ENCODE assay signal across 9 cellular contexts in the genomic region with DNA sequence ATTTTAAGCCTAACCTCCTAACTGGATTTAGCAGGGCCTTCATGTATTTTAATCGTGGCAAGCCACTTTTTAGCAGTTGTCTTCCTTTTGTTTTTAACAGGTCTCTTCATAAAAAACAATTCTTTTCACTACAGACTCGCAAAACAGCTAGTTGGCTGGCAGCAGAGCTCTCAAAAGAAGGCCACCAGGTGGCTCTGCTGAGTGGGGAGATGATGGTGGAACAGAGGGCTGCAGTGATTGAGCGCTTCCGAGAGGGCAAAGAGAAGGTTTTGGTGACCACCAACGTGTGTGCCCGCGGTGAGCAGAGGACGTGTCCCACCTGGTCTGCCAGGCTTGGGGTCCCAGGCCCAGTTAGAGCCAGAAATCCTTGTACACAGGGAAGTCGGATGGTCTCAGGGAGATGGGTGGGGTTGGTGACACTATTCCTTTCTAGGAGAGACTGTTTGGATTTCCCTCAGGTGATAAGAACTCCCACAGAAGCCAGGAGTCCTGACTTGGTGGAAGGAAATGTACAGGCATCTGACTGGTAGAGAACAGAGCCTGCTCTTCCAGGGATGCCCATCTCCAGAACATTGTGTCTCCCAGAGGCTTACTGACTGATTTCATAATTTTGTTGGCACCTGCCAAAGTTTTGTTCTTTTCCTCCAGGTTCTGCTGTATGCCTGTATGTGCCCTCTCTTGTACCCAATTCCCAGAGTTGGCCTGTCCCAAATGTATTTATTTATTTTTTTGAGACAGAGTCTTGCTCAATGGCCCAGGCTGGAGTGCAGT. TPM values are rescaled to one million over a fixed set of nuclear protein-coding genes. Genes with fewer than 3 reads are reported as not detected.
DNase-seq lines count a peak whose midpoint lies in the region; ATAC-seq and TF ChIP-seq lines count a peak whose summit lies in the region.
"Had no signal": no experiment of that assay in that cellular context is flagged by ENCODE, and none has a peak within 500 bp of the region (broad histone marks: within the 10 kb centered on the region; RNA-seq: fewer than 3 reads in every experiment).

No MANE protein-coding gene starts in this region.

- no peaks in the 10 kb centered on the region for H3K27me3 Mint-ChIP-seq in activated T-cell treated with anti-CD3 and anti-CD28 coated beads, Interleukin-2, amount 50 U/mL, for 24 hours

- no peaks in the 10 kb centered on the region for H3K27me3 ChIP-seq in cardiac muscle cell

- peaks cover 60% of the 10 kb centered on the region for H3K36me3 Mint-ChIP-seq in activated T-cell treated with anti-CD3 and anti-CD28 coated beads, Interleukin-2, amount 50 U/mL, for 24 hours (ENCODE audit: low read depth)

- no peak overlapping the region for H3K4me3 Mint-ChIP-seq in activated T-cell treated with anti-CD3 and anti-CD28 coated beads, Interleukin-2, amount 50 U/mL, for 24 hours

- H3K9me3 ChIP-seq in cardiac muscle cell (ENCODE audit: low read depth): no peaks in the 10 kb centered on the region

- H3K9me3 Mint-ChIP-seq in activated T-cell treated with anti-CD3 and anti-CD28 coated beads, Interleukin-2, amount 50 U/mL, for 24 hours: no peaks in the 10 kb centered on the region

- ATAC-seq in stimulated activated naive CD8-positive, alpha-beta T cell treated with anti-CD3 and anti-CD28 coated beads, Interleukin-15, Interleukin-2, amounts not matched to agents 100 U/mL and 50 U/mL, for 24 hours: peak; percentile 43
- no peak for ATAC-seq in GM18520 (IDR thresholded peaks at IDR 0.05; ENCODE audit: unreplicated experiment)

- no peak overlapping the region for H3K4me3 ChIP-seq in cardiac muscle cell

- H3K36me3 ChIP-seq in cardiac muscle cell: peaks cover 7% of the 10 kb centered on the region

- no peaks in the 10 kb centered on the region for H3K4me1 ChIP-seq in cardiac muscle cell (ENCODE audit: low read depth)

- no peak overlapping the region for H3K27ac ChIP-seq in VCaP
- no peak overlapping the region for H3K27ac ChIP-seq in cardiac muscle cell

- peak; percentile 36 for DNase-seq in activated T-cell treated with anti-CD3 and anti-CD28 coated beads, Interleukin-2, amount 50 U/mL, for 24 hours
- no peak for DNase-seq in activated T-cell treated with anti-CD3 and anti-CD28 coated beads, Interleukin-2, amount 50 U/mL, for 1 hour
- DNase-seq in cardiac muscle cell (ENCODE audit: low read depth in 1 of 2, low spot score in 1 of 2) (peak; percentile 9 to 16), CD1c-positive myeloid dendritic cell (ENCODE audit: extremely low spot score) (no peak), NOMO-1 treated with dmso at 0.1 percent for 144 hours (lab: John Stamatoyannopoulos, UW; ENCODE audit: unreplicated experiment) (no peak)
- peak; percentile 11 for DNase-seq in stimulated activated naive CD8-positive, alpha-beta T cell treated with anti-CD3 and anti-CD28 coated beads, Interleukin-15, Interleukin-2, amounts not matched to agents 100 U/mL and 50 U/mL, for 24 hours
- DNase-seq: NCI-H226 had no signal

- H3K27ac Mint-ChIP-seq in activated T-cell treated with anti-CD3 and anti-CD28 coated beads, Interleukin-2, amount 50 U/mL, for 24 hours: peak overlapping the region; percentile 30

- TF ChIP-seq CTCF in VCaP (conservative IDR thresholded peaks at IDR 0.05) (peak; percentile 72), cardiac muscle cell (IDR thresholded peaks at IDR 0.05; ENCODE audit: low read depth, low read length) (peak; percentile 56)

- H3K4me1 Mint-ChIP-seq in activated T-cell treated with anti-CD3 and anti-CD28 coated beads, Interleukin-2, amount 50 U/mL, for 24 hours (ENCODE audit: low read depth): no peaks in the 10 kb centered on the region

RNA-seq across cellular contexts. Expression of gene DDX19A, which starts 14.9 kb away (rescaled TPM):
- total RNA-seq in cardiac muscle cell: 67.5 and 69.8 TPM in 2 replicates
- 54.3 and 63.6 TPM in 2 replicates for polyA plus RNA-seq in cardiac muscle cell

RNA-seq across cellular contexts. Expression of gene DDX19B, which starts 32.8 kb away (rescaled TPM):
- 40.1 and 40.2 TPM in 2 replicates for total RNA-seq in cardiac muscle cell
- polyA plus RNA-seq in cardiac muscle cell: 39.7 and 55.5 TPM in 2 replicates

RNA-seq across cellular contexts. Expression of gene AARS1, which starts 42.5 kb away (rescaled TPM):
- total RNA-seq in cardiac muscle cell: 74.6 and 81.4 TPM in 2 replicates
- polyA plus RNA-seq in cardiac muscle cell: 102 and 114 TPM in 2 replicates

Comparison
In these comparisons a context has a peak if more than half of its experiments do, and no peak if none do; other contexts are left out.
1. DNase-seq: peak in activated T-cell treated with anti-CD3 and anti-CD28 coated beads, Interleukin-2, amount 50 U/mL, for 24 hours (single experiment), cardiac muscle cell (2 of 2) and stimulated activated naive CD8-positive, alpha-beta T cell treated with anti-CD3 and anti-CD28 coated beads, Interleukin-15, Interleukin-2, amounts not matched to agents 100 U/mL and 50 U/mL, for 24 hours (single experiment); none in activated T-cell treated with anti-CD3 and anti-CD28 coated beads, Interleukin-2, amount 50 U/mL, for 1 hour (single experiment), CD1c-positive myeloid dendritic cell (single experiment) and NOMO-1 treated with dmso at 0.1 percent for 144 hours (single experiment).